Comparison of ENCODE assay signal across 2 cellular contexts in the genomic region with DNA sequence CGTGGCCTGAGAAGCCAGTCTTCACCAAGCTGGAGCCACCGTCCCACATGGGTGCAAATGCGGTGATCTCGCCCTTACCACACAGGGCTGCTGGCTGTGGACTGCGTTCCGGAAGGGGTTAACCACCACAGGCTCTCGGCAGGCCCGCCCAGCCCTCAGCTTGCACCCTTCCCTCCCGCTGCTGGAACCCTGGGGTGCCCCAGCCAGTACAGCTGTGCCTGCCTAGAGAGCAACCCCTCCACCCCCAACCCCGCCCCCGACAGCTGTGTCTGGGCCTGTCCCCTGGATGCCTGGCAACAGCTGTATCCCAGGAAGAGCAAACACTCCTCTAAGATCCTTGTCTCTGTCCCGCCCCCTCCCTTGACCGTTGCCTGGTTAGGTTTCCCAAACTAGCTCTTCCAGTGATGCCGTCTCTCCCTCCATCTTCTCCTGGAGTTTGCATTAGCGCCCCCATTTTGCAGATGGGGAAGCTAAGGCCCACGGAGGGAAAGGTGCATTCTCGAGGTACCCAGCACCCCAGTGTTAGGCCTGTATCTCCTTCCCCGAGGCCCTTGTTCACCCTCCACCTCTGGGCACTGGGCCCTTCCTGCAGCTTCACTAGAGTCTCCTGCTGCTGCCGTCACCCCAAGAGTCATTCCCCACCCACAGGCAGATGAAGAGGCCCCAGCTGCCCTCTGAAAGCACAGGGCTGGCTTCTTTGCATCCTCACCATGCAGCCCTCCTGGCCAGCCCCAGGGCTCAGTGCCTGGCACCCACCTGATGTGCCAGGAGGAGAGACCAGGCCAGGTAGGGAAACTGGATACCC.
TF ChIP-seq lines count a peak whose summit lies in the region.

No MANE protein-coding gene starts in this region.

TF ChIP-seq in WTC11, 78 proteins besides CTCF, POLR2A, EP300 and RAD21:
- no peak for TF ChIP-seq ZNF232 (CRISPR knock-in tag; IDR thresholded peaks at IDR 0.05)
- TF ChIP-seq ZNF423 (CRISPR knock-in tag; IDR thresholded peaks at IDR 0.05), result peak; percentile 70

TF ChIP-seq in HepG2, 621 proteins besides CTCF, POLR2A, EP300 and RAD21:
- TF ChIP-seq ZNF251 (CRISPR knock-in tag; IDR thresholded peaks at IDR 0.05), result no peak
- TF ChIP-seq TFAP4 (IDR thresholded peaks at IDR 0.05; ENCODE audit: borderline replicate concordance, low read depth), result peak; percentile 62; the same call in 1 of the 2 replicates
- no peak for TF ChIP-seq NR0B2 (CRISPR knock-in tag; IDR thresholded peaks at IDR 0.05)
- no peak for TF ChIP-seq ZFP1 (CRISPR knock-in tag; IDR thresholded peaks at IDR 0.05)
- TF ChIP-seq, protein P1, sequence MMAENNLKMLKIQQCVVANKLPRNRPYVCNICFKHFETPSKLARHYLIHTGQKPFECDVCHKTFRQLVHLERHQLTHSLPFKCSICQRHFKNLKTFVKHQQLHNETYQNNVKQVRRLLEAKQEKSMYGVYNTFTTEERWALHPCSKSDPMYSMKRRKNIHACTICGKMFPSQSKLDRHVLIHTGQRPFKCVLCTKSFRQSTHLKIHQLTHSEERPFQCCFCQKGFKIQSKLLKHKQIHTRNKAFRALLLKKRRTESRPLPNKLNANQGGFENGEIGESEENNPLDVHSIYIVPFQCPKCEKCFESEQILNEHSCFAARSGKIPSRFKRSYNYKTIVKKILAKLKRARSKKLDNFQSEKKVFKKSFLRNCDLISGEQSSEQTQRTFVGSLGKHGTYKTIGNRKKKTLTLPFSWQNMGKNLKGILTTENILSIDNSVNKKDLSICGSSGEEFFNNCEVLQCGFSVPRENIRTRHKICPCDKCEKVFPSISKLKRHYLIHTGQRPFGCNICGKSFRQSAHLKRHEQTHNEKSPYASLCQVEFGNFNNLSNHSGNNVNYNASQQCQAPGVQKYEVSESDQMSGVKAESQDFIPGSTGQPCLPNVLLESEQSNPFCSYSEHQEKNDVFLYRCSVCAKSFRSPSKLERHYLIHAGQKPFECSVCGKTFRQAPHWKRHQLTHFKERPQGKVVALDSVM (CRISPR knock-in tag; IDR thresholded peaks at IDR 0.05), result no peak
- no peak for TF ChIP-seq ZNF235 (CRISPR knock-in tag; IDR thresholded peaks at IDR 0.05; ENCODE audit: borderline replicate concordance)
- TF ChIP-seq CHD4 (IDR thresholded peaks at IDR 0.05; ENCODE audit: borderline replicate concordance, low read length), result 0 out of 2 replicates have a peak, but pooled peaks have one; percentile 16
- peak; percentile 52 for TF ChIP-seq BCL6 (CRISPR knock-in tag; IDR thresholded peaks at IDR 0.05)
- no peak for TF ChIP-seq SRSF4 (IDR thresholded peaks at IDR 0.05; ENCODE audit: low read depth, low read length, poor library complexity, severe bottlenecking)
- no peak for TF ChIP-seq SOX6 (IDR thresholded peaks at IDR 0.05)
- TF ChIP-seq SOX6 (CRISPR knock-in tag; IDR thresholded peaks at IDR 0.05), result no peak
- no peak for TF ChIP-seq ZNF660 (CRISPR knock-in tag; IDR thresholded peaks at IDR 0.05; ENCODE audit: borderline replicate concordance, low read depth)
- TF ChIP-seq ZNF652 (CRISPR knock-in tag; IDR thresholded peaks at IDR 0.05; ENCODE audit: borderline replicate concordance, low read depth), result peak; percentile 81
- TF ChIP-seq ZNF629 (CRISPR knock-in tag; conservative IDR thresholded peaks at IDR 0.05), result peak; percentile 85
